ENCODE assay signal across 1 cellular context in the genomic region with DNA sequence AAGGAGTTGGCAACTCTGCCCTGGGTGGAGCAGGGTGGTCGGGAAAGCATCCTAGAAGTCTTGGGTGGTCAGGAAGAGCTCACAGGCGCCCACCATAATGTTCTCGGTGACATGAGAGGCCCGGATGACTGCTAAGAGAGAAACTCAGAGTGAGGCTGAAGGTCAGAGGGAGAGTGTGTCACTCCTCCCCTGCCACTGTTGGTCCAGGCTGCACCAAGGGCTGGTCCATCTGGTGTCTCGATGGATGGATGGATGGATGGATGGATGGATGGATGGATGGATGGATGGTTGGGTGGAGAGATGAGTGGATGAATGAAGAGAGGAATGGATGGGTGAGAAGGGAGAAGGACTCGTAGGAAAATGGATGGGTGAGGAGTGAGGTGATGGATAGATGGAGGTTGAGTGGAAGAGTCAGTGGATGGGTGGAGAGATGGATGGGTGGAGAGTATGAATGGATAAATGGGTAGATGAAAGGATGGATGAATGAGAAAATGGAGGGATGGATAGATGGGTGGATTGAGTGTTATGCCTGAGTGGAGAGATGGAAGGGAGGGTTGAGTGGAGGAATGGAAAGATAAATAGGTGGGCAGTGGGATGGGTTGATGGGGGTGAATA.
A peak's percentile ranks its signal among the peaks of the same experiment; 100 is the strongest.
TF ChIP-seq lines count a peak whose summit lies in the region.

No MANE protein-coding gene starts in this region.

TF ChIP-seq in K562, 482 proteins besides CTCF, POLR2A, EP300 and RAD21:
- TF ChIP-seq ELF4 (CRISPR knock-in tag; IDR thresholded peaks at IDR 0.05), result 0 out of 2 replicates have a peak, but pooled peaks have one; percentile 41
- TF ChIP-seq, protein P1, sequence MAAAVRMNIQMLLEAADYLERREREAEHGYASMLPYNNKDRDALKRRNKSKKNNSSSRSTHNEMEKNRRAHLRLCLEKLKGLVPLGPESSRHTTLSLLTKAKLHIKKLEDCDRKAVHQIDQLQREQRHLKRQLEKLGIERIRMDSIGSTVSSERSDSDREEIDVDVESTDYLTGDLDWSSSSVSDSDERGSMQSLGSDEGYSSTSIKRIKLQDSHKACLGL (CRISPR knock-in tag; IDR thresholded peaks at IDR 0.05; ENCODE audit: borderline replicate concordance, poor library complexity, severe bottlenecking), result no peak
- peak; percentile 63; the same call in 1 of the 2 replicates for TF ChIP-seq ZBTB26 (CRISPR knock-in tag; IDR thresholded peaks at IDR 0.05)
- no peak for TF ChIP-seq ZNF277 (CRISPR knock-in tag; IDR thresholded peaks at IDR 0.05; ENCODE audit: borderline replicate concordance)
- 0 out of 2 replicates have a peak, but pooled peaks have one; percentile 29 for TF ChIP-seq HBP1 (CRISPR knock-in tag; IDR thresholded peaks at IDR 0.05)
- no peak for TF ChIP-seq BMI1 (IDR thresholded peaks at IDR 0.05; ENCODE audit: low read length)
- no peak for TF ChIP-seq CBX3 (IDR thresholded peaks at IDR 0.05; ENCODE audit: borderline replicate concordance in 1 of 2, low read length in 2 of 2)
- no peak for TF ChIP-seq FOXA3 (CRISPR knock-in tag; conservative IDR thresholded peaks at IDR 0.05 in 1 of 2, IDR thresholded peaks at IDR 0.05 in 1 of 2)
- TF ChIP-seq, protein P2, sequence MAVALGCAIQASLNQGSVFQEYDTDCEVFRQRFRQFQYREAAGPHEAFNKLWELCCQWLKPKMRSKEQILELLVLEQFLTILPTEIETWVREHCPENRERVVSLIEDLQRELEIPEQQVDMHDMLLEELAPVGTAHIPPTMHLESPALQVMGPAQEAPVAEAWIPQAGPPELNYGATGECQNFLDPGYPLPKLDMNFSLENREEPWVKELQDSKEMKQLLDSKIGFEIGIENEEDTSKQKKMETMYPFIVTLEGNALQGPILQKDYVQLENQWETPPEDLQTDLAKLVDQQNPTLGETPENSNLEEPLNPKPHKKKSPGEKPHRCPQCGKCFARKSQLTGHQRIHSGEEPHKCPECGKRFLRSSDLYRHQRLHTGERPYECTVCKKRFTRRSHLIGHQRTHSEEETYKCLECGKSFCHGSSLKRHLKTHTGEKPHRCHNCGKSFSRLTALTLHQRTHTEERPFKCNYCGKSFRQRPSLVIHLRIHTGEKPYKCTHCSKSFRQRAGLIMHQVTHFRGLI (CRISPR knock-in tag; IDR thresholded peaks at IDR 0.05), result no peak
- TF ChIP-seq ETV1 (tag; conservative IDR thresholded peaks at IDR 0.05; ENCODE audit: low read depth), result no peak
- TF ChIP-seq ZNF224 (CRISPR knock-in tag; IDR thresholded peaks at IDR 0.05), result no peak
- TF ChIP-seq ZNF431 (CRISPR knock-in tag; IDR thresholded peaks at IDR 0.05), result no peak
- 0 out of 4 replicates have a peak, but pooled peaks have one; percentile 14 to 24 for TF ChIP-seq KDM1A (IDR thresholded peaks at IDR 0.05)
